In genomic region chr12:15049456-15050153, GRCh38 we compare ENCODE assay signal across 6 cellular contexts.
"Had no signal": no experiment of that assay in that cellular context is flagged by ENCODE, and none has a peak within 500 bp of the region (broad histone marks: within the 10 kb centered on the region; RNA-seq: fewer than 3 reads in every experiment).

No MANE protein-coding gene starts in this region.

- DNase-seq: activated CD4-positive, alpha-beta T cell treated with anti-CD3 and anti-CD28 coated beads, Interleukin-2, amount 50 U/mL, for 1 hour; activated naive CD4-positive, alpha-beta T cell; activated naive CD8-positive, alpha-beta T cell treated with anti-CD3 and anti-CD28 coated beads, Interleukin-2, amount 10 ng/mL, durations not matched to agents 7 days and 5 days; left ventricle myocardium inferior had no signal

- H3K27ac ChIP-seq: coronary artery, left ventricle myocardium inferior, prostate gland had no signal

- H3K4me1 ChIP-seq: left ventricle myocardium inferior, prostate gland had no signal

- H3K36me3 ChIP-seq: left ventricle myocardium inferior, prostate gland had no signal

- H3K9me3 ChIP-seq: left ventricle myocardium inferior, prostate gland had no signal

- H3K4me3 ChIP-seq: coronary artery, left ventricle myocardium inferior, prostate gland had no signal
